Comparison of ENCODE assay signal across 1 cellular context in genomic region chr2:112634153-112634873, GRCh38.
TF ChIP-seq lines count a peak whose summit lies in the region.

No MANE protein-coding gene starts in this region.

TF ChIP-seq in GM12878, 131 proteins besides CTCF, POLR2A, EP300 and RAD21 (continued from another document and continues in another):
- TF ChIP-seq SUZ12 (IDR thresholded peaks at IDR 0.05; ENCODE audit: unreplicated experiment) (no peak), FOS (IDR thresholded peaks at IDR 0.05; ENCODE audit: borderline replicate concordance, extremely low read depth, insufficient read length) (no peak), SIN3A (IDR thresholded peaks at IDR 0.05; ENCODE audit: low read depth, low read length) (no peak), SRF (IDR thresholded peaks at IDR 0.05; ENCODE audit: low read depth in 2 of 2, low read length in 2 of 2) (no peak), RFX5 (IDR thresholded peaks at IDR 0.05; ENCODE audit: low read depth, low read length) (no peak), MXI1 (IDR thresholded peaks at IDR 0.05; ENCODE audit: low read depth, low read length) (no peak), HDAC2 (IDR thresholded peaks at IDR 0.05) (no peak), YY1 (IDR thresholded peaks at IDR 0.05; ENCODE audit: low read depth, low read length) (no peak), TAF1 (IDR thresholded peaks at IDR 0.05; ENCODE audit: borderline replicate concordance, low read depth, low read length) (no peak), GATAD2B (conservative IDR thresholded peaks at IDR 0.05; ENCODE audit: low read depth) (no peak), CBX3 (IDR thresholded peaks at IDR 0.05; ENCODE audit: borderline replicate concordance, low read depth) (no peak), HSF1 (IDR thresholded peaks at IDR 0.05; ENCODE audit: low read depth, low read length) (no peak), REST (IDR thresholded peaks at IDR 0.05; ENCODE audit: low read depth, low read length) (no peak), BCL11A (IDR thresholded peaks at IDR 0.05; ENCODE audit: low read depth, low read length) (no peak), BRCA1 (IDR thresholded peaks at IDR 0.05; ENCODE audit: low read depth, low read length) (no peak), CEBPB (IDR thresholded peaks at IDR 0.05; ENCODE audit: borderline replicate concordance in 1 of 2, low read depth in 2 of 2, low read length in 2 of 2) (no peak), CBX5 (IDR thresholded peaks at IDR 0.05; ENCODE audit: low read depth) (no peak), KLF5 (IDR thresholded peaks at IDR 0.05; ENCODE audit: partially characterized antibody) (no peak), NR2C1 (IDR thresholded peaks at IDR 0.05) (no peak), NFXL1 (IDR thresholded peaks at IDR 0.05; ENCODE audit: borderline replicate concordance) (no peak), ZNF592 (IDR thresholded peaks at IDR 0.05) (no peak), BACH1 (IDR thresholded peaks at IDR 0.05; ENCODE audit: borderline replicate concordance) (no peak), POLR2AphosphoS2 (IDR thresholded peaks at IDR 0.05; ENCODE audit: low read depth, low read length) (no peak), USF1 (IDR thresholded peaks at IDR 0.05; ENCODE audit: borderline replicate concordance, extremely low read length, insufficient read depth, low read depth, low read length) (no peak), IKZF1 (conservative IDR thresholded peaks at IDR 0.05) (peak; percentile 76), ASH2L (IDR thresholded peaks at IDR 0.05; ENCODE audit: borderline replicate concordance, low read depth) (no peak), PAX5 (IDR thresholded peaks at IDR 0.05; ENCODE audit: borderline replicate concordance, low read depth, low read length) (peak; percentile 60; the same call in 1 of the 2 replicates), BCL3 (IDR thresholded peaks at IDR 0.05; ENCODE audit: borderline replicate concordance, insufficient read depth, low read depth, low read length, poor library complexity, severe bottlenecking) (no peak), SKIL (IDR thresholded peaks at IDR 0.05; ENCODE audit: low read depth, poor library complexity, severe bottlenecking) (peak; percentile 31), ESRRA (IDR thresholded peaks at IDR 0.05; ENCODE audit: low read length) (no peak), JUNB (IDR thresholded peaks at IDR 0.05) (no peak), ZBTB4 (CRISPR knock-in tag; IDR thresholded peaks at IDR 0.05) (no peak), IKZF2 (IDR thresholded peaks at IDR 0.05) (peak; percentile 62 to 71; a peak in 3 of 4 replicates), ZBED1 (IDR thresholded peaks at IDR 0.05; ENCODE audit: borderline replicate concordance) (no peak), IRF5 (IDR thresholded peaks at IDR 0.05; ENCODE audit: borderline replicate concordance) (no peak; the same call in 1 of the 2 replicates), RELA (IDR thresholded peaks at IDR 0.05; ENCODE audit: borderline replicate concordance, partially characterized antibody) (no peak), CEBPZ (IDR thresholded peaks at IDR 0.05; ENCODE audit: low read depth, low read length) (no peak), CHD1 (IDR thresholded peaks at IDR 0.05; ENCODE audit: low read depth, low read length) (no peak), LARP7 (IDR thresholded peaks at IDR 0.05) (no peak), GABPA (IDR thresholded peaks at IDR 0.05; ENCODE audit: low read depth) (no peak)
